In the genomic region with DNA sequence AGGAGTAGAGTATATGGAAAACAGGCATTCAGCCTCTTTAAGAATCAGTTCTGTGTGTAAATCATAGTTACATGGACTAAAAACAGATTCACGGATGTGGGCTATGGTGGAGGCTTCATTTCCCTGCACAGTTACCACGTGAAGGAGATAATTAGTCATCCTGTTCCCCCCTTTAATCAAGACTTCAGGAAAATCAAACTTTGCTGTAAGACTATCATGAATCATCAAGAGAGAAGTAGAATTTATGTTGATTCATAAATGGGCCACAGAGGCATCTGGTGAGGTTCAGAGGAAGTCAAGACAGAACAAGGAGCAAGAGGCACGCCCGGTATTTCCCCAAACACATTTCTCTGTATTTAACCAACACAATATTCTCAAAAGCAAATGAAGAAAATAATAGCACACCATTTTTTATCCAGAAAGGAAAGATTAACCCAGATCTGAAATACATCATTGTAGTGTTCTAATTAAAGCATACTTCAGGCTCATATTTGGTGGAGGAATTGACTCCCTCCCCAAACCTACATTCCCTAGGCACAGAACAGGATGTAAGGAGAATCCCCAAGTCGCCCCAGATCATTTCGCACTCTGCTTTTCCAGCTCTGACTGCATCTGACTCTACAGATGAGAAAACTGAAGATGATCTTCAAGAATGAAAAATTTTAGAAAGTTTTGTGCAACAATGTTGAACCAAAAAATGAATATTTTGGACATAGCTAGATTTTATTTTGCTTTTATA, we compare ENCODE assay signal across 11 cellular contexts.
DNase-seq lines count a peak whose midpoint lies in the region; ATAC-seq, FAIRE-seq and TF ChIP-seq lines count a peak whose summit lies in the region.
"Had no signal": no experiment of that assay in that cellular context is flagged by ENCODE, and none has a peak within 500 bp of the region (broad histone marks: within the 10 kb centered on the region; RNA-seq: fewer than 3 reads in every experiment).

No MANE protein-coding gene starts in this region.

- no peak overlapping the region for H3K27ac ChIP-seq in kidney (ENCODE audit: low read depth in 2 of 2, low read length in 2 of 2)
- H3K27ac ChIP-seq: A549, upper lobe of left lung had no signal

- H3K4me1 Mint-ChIP-seq in activated CD4-positive, alpha-beta T cell treated with anti-CD3 and anti-CD28 coated beads for 36 hours, result peaks cover 15% of the 10 kb centered on the region
- H3K4me1 Mint-ChIP-seq: central memory CD8-positive, alpha-beta T cell had no signal

- no peaks in the 10 kb centered on the region for H3K36me3 Mint-ChIP-seq in activated CD4-positive, alpha-beta T cell treated with anti-CD3 and anti-CD28 coated beads for 36 hours (ENCODE audit: low read depth)

- intact Hi-C loops in activated CD4-positive, alpha-beta T cell treated with anti-CD3 and anti-CD28 coated beads for 36 hours (cut with DNase I, micrococcal nuclease), result loop anchor here (2.0 to 5.0 kb wide), 2 partner anchors 154 to 176 kb away; a partner anchor contains a TSS
- intact Hi-C loops in kidney (cut with DNase I), result no loop called here

- POLR2A ChIA-PET in activated CD4-positive, alpha-beta T cell treated with anti-CD3 and anti-CD28 coated beads for 36 hours (lab: Charles Lee), result no interaction called here

- H3K4me3 ChIP-seq in skeletal muscle cell (ENCODE audit: low read depth, low read length) (no peak overlapping the region), kidney (ENCODE audit: low read length in 2 of 2) (no peak overlapping the region)
- H3K4me3 ChIP-seq: A549, upper lobe of left lung had no signal

- H3K27ac Mint-ChIP-seq in activated CD4-positive, alpha-beta T cell treated with anti-CD3 and anti-CD28 coated beads for 36 hours, result peak overlapping the region; percentile 60

- peaks cover 31% of the 10 kb centered on the region for H3K27me3 Mint-ChIP-seq in activated CD4-positive, alpha-beta T cell treated with anti-CD3 and anti-CD28 coated beads for 36 hours

- no peaks in the 10 kb centered on the region for H3K9me3 Mint-ChIP-seq in activated CD4-positive, alpha-beta T cell treated with anti-CD3 and anti-CD28 coated beads for 36 hours (ENCODE audit: low read depth)
- H3K9me3 Mint-ChIP-seq: central memory CD8-positive, alpha-beta T cell had no signal

- no peaks in the 10 kb centered on the region for H3K36me3 ChIP-seq in kidney (ENCODE audit: control insufficient read depth in 1 of 2, insufficient read depth in 2 of 2, low read length in 2 of 2)
- H3K36me3 ChIP-seq: upper lobe of left lung had no signal

- DNase-seq in activated CD4-positive, alpha-beta T cell treated with anti-CD3 and anti-CD28 coated beads for 36 hours, result peak; percentile 49
- no peak for DNase-seq in activated CD4-positive, alpha-beta T cell treated with anti-CD3 and anti-CD28 coated beads, Interleukin-2, amount 50 U/mL, for 1 hour
- DNase-seq in M059J (ENCODE audit: low read depth) (peak; percentile 89), skeletal muscle cell (ENCODE audit: low read depth) (peak; percentile 80), kidney (no peak), iPS-NIHi7 (ENCODE audit: extremely low spot score) (no peak)
- DNase-seq: upper lobe of left lung had no signal

- H3K4me3 Mint-ChIP-seq in activated CD4-positive, alpha-beta T cell treated with anti-CD3 and anti-CD28 coated beads for 36 hours, result peak overlapping the region; percentile 12
- H3K4me3 Mint-ChIP-seq: central memory CD8-positive, alpha-beta T cell had no signal

- no peak overlapping the region for H3K9ac ChIP-seq in kidney (ENCODE audit: low read length in 2 of 2)

- no peaks in the 10 kb centered on the region for H3K9me3 ChIP-seq in kidney (ENCODE audit: control insufficient read depth in 1 of 2, low read length in 2 of 2)
- H3K9me3 ChIP-seq: A549, upper lobe of left lung had no signal

- peaks cover 4 to 6% of the 10 kb centered on the region in 2 donors for H3K4me1 ChIP-seq in kidney (ENCODE audit: control insufficient read depth in 1 of 2, insufficient read depth in 1 of 2, low read depth in 1 of 2, low read length in 2 of 2)
- H3K4me1 ChIP-seq: A549 had no signal

- no peak for TF ChIP-seq CTCF in kidney (IDR thresholded peaks at IDR 0.05; ENCODE audit: borderline replicate concordance, extremely low read depth, insufficient read depth)

- CTCF ChIA-PET in activated CD4-positive, alpha-beta T cell treated with anti-CD3 and anti-CD28 coated beads for 36 hours (lab: Charles Lee), result interaction anchor here (0.8 kb wide), 1 partner anchor 414 kb away, joined by 3 read pairs; no protein-coding TSS in a partner anchor

- peak; percentile 97 for ATAC-seq in activated CD4-positive, alpha-beta T cell treated with anti-CD3 and anti-CD28 coated beads for 36 hours
- ATAC-seq in esophagus mucosa, result peak; percentile 67
- no peak for ATAC-seq in HG03095 (IDR thresholded peaks at IDR 0.05; ENCODE audit: unreplicated experiment)
- ATAC-seq: A549 had no signal

- no peak for FAIRE-seq in kidney (lab: Jason Lieb, UNC)
- FAIRE-seq: A549 had no signal

Comparison
In these comparisons a context has a peak if more than half of its experiments do, and no peak if none do; other contexts are left out.
1. DNase-seq: peak in activated CD4-positive, alpha-beta T cell treated with anti-CD3 and anti-CD28 coated beads for 36 hours (single experiment), M059J (single experiment) and skeletal muscle cell (single experiment); none in activated CD4-positive, alpha-beta T cell treated with anti-CD3 and anti-CD28 coated beads, Interleukin-2, amount 50 U/mL, for 1 hour (single experiment), kidney (single experiment) and iPS-NIHi7 (single experiment).